In the genomic region with DNA sequence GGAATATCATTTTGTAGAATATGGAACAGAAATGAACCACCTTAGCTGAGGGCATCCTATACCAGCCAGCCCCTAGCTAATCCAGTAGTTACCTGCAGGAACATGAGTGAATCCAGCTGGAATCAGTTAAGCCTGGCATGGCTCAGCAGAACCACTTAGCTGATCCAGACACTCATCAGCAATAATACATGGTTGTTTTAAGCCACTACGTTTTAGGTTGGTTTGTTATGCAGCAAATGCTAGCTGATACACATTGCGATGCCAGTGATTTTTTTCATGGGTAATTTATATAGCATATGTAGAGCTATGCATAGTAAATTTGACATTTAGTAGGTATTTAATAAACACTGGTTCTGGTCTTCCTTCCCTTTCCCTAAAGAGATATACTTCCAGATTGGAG, we compare ENCODE assay signal across 33 cellular contexts.
"Had no signal": no experiment of that assay in that cellular context is flagged by ENCODE, and none has a peak within 500 bp of the region (broad histone marks: within the 10 kb centered on the region; RNA-seq: fewer than 3 reads in every experiment).

No MANE protein-coding gene starts in this region.

- H3K4me3 ChIP-seq: MG63 had no signal

- DNase-seq: Karpas-422, Kasumi-1, MG63, MM.1S, NCI-H1048, NCI-H1092, NCI-H1092 treated with DMSO at 0.1 percent for 48 hours, NCI-H1105, NCI-H1105 treated with DMSO at 0.1 percent for 48 hours, NCI-H1417, NCI-H1417 treated with DMSO at 0.1 percent for 48 hours, NCI-H1436, NCI-H1436 treated with DMSO at 0.1 percent for 48 hours, NCI-H146, NCI-H1694, NCI-H1694 treated with DMSO at 0.1 percent for 48 hours, NCI-H187, NCI-H187 treated with DMSO at 0.1 percent for 48 hours, NCI-H1930, NCI-H2029, NCI-H2029 treated with DMSO at 0.1 percent for 48 hours, NCI-H2081, NCI-H2081 treated with DMSO at 0.1 percent for 48 hours, NCI-H2107, NCI-H2171, NCI-H2171 treated with DMSO at 0.1 percent for 48 hours, NCI-H2227 treated with DMSO at 0.1 percent for 48 hours, NCI-H226, NCI-H345, NCI-H446, NCI-H446 treated with DMSO at 0.1 percent for 48 hours, NCI-H510A, NCI-H510A treated with DMSO at 0.1 percent for 48 hours had no signal

- H3K9me3 ChIP-seq: MG63 had no signal

- H3K27me3 ChIP-seq: MG63 had no signal

- H3K36me3 ChIP-seq: MG63 had no signal
